1 cellular context compared by ENCODE assay signal in genomic region chr1:236862615-236863211, GRCh38.
TF ChIP-seq lines count a peak whose summit lies in the region.

No MANE protein-coding gene starts in this region.

TF ChIP-seq in HepG2, 621 proteins besides CTCF, POLR2A, EP300 and RAD21 (continued from another document and continues in another):
- TF ChIP-seq ZNF512B (CRISPR knock-in tag; IDR thresholded peaks at IDR 0.05; ENCODE audit: borderline replicate concordance) (no peak), ZBTB42 (CRISPR knock-in tag; IDR thresholded peaks at IDR 0.05) (no peak), THRA (CRISPR knock-in tag; IDR thresholded peaks at IDR 0.05; ENCODE audit: borderline replicate concordance) (peak; percentile 69; the same call in 1 of the 2 replicates), TBL1XR1 (IDR thresholded peaks at IDR 0.05; ENCODE audit: borderline replicate concordance, low read length, partially characterized antibody) (peak; percentile 75), ZNF232 (CRISPR knock-in tag; IDR thresholded peaks at IDR 0.05; ENCODE audit: borderline replicate concordance) (peak; percentile 30; the same call in 1 of the 2 replicates), ZUFSP (CRISPR knock-in tag; IDR thresholded peaks at IDR 0.05; ENCODE audit: borderline replicate concordance) (no peak), HNRNPUL1 (IDR thresholded peaks at IDR 0.05; ENCODE audit: low read depth, low read length) (no peak), ZNF281 (CRISPR knock-in tag; IDR thresholded peaks at IDR 0.05; ENCODE audit: borderline replicate concordance) (peak; percentile 74), ZNF768 (CRISPR knock-in tag; IDR thresholded peaks at IDR 0.05) (no peak), ZNF775 (CRISPR knock-in tag; IDR thresholded peaks at IDR 0.05; ENCODE audit: borderline replicate concordance) (no peak), KMT2B (CRISPR knock-in tag; IDR thresholded peaks at IDR 0.05) (no peak), KDM1A (CRISPR knock-in tag; IDR thresholded peaks at IDR 0.05) (peak; percentile 50; the same call in 1 of the 2 replicates), ATF6 (CRISPR knock-in tag; conservative IDR thresholded peaks at IDR 0.05) (no peak), FUBP1 (CRISPR knock-in tag; IDR thresholded peaks at IDR 0.05; ENCODE audit: borderline replicate concordance) (no peak), ZNF24 (IDR thresholded peaks at IDR 0.05) (0 out of 2 replicates have a peak, but pooled peaks have one; percentile 12), SNAPC4 (CRISPR knock-in tag; IDR thresholded peaks at IDR 0.05) (peak; percentile 59), ZNF503 (CRISPR knock-in tag; IDR thresholded peaks at IDR 0.05) (peak; percentile 84), HDAC2 (CRISPR knock-in tag; IDR thresholded peaks at IDR 0.05) (peak; percentile 74; the same call in 1 of the 2 replicates), ZMYM3 (CRISPR knock-in tag; IDR thresholded peaks at IDR 0.05) (0 out of 2 replicates have a peak, but pooled peaks have one; percentile 32), TAF1 (CRISPR knock-in tag; IDR thresholded peaks at IDR 0.05) (no peak; the same call in 1 of the 2 replicates), SSRP1 (CRISPR knock-in tag; IDR thresholded peaks at IDR 0.05) (0 out of 2 replicates have a peak, but pooled peaks have one; percentile 7), REPIN1 (CRISPR knock-in tag; IDR thresholded peaks at IDR 0.05; ENCODE audit: borderline replicate concordance, low read depth) (no peak), ZBTB49 (CRISPR knock-in tag; IDR thresholded peaks at IDR 0.05; ENCODE audit: borderline replicate concordance) (no peak), TBX3 (IDR thresholded peaks at IDR 0.05; ENCODE audit: borderline replicate concordance) (peak; percentile 13; the same call in 1 of the 2 replicates), FOXO4 (CRISPR knock-in tag; conservative IDR thresholded peaks at IDR 0.05) (no peak), ZNF468 (CRISPR knock-in tag; IDR thresholded peaks at IDR 0.05) (no peak), ZNF776 (CRISPR knock-in tag; IDR thresholded peaks at IDR 0.05) (no peak), FOXA1 (IDR thresholded peaks at IDR 0.05) (no peak), FOXA1 (CRISPR knock-in tag; IDR thresholded peaks at IDR 0.05) (peak; percentile 12; the same call in 1 of the 2 replicates)
